In genomic region chr6:30481965-30482644, GRCh38 we compare ENCODE assay signal across 8 cellular contexts. TPM values are rescaled to one million over a fixed set of nuclear protein-coding genes. Genes with fewer than 3 reads are reported as not detected.
DNase-seq lines count a peak whose midpoint lies in the region; ATAC-seq and TF ChIP-seq lines count a peak whose summit lies in the region.
"Not testable (repeated sequence)": the region's sequence is repeated elsewhere in the genome, so short reads cannot be mapped to it uniquely, and the experiment has no call there.

No MANE protein-coding gene starts in this region.

- H3K27ac Mint-ChIP-seq in CD4-positive, CD25-positive, alpha-beta regulatory T cell; GM23338; activated T-cell treated with anti-CD3 and anti-CD28 coated beads, Interleukin-2, amount 50 U/mL, for 72 hours: not testable (repeated sequence)

- H3K9me2 ChIP-seq in GM23338 (ENCODE audit: insufficient read depth) = not testable (repeated sequence)

- H3K4me3 ChIP-seq in CD4-positive, CD25-positive, alpha-beta regulatory T cell (ENCODE audit: low read depth, low read length); NB4 (ENCODE audit: low read depth, low read length); SJSA1; epithelial cell of esophagus (ENCODE audit: low read length): not testable (repeated sequence)
- H3K4me3 ChIP-seq in GM23338 = peak overlapping the region; percentile 63

- DNase-seq in CD4-positive, CD25-positive, alpha-beta regulatory T cell = peak; percentile 76 to 86 (median 84)
- DNase-seq in GM23338 (ENCODE audit: low spot score) (peak; percentile 96), NB4 (ENCODE audit: low read depth) (peak; percentile 88), SJSA1 (ENCODE audit: low read depth in 1 of 2, low spot score in 2 of 2) (peak; percentile 64 to 78), epithelial cell of esophagus (ENCODE audit: low read depth) (peak; percentile 69), lung microvascular endothelial cell (ENCODE audit: low read depth in 2 of 2) (peak; percentile 76 to 83)
- peak; percentile 88 to 89 for DNase-seq in activated T-cell treated with anti-CD3 and anti-CD28 coated beads, Interleukin-2, amount 50 U/mL, for 72 hours
- peak in 2 of 3 donors; percentile 65 to 77 for DNase-seq in stimulated activated CD4-positive, alpha-beta T cell treated with anti-CD3 and anti-CD28 coated beads, TNF-alpha, amount 100 ng/mL, for 1 hour (ENCODE audit: low read depth in 3 of 3, low spot score in 1 of 3)

- H3K27me3 ChIP-seq in CD4-positive, CD25-positive, alpha-beta regulatory T cell (ENCODE audit: control insufficient read depth, insufficient read depth, low read length) = peaks cover 31% of the 10 kb centered on the region
- H3K27me3 ChIP-seq in GM23338 (ENCODE audit: insufficient read depth) (peaks cover 46% of the 10 kb centered on the region), SJSA1 (replicated peaks) (peaks cover 58% of the 10 kb centered on the region)

- H3K9me3 Mint-ChIP-seq in CD4-positive, CD25-positive, alpha-beta regulatory T cell; GM23338; activated T-cell treated with anti-CD3 and anti-CD28 coated beads, Interleukin-2, amount 50 U/mL, for 72 hours: not testable (repeated sequence)

- TF ChIP-seq POLR2A in NB4 (IDR thresholded peaks at IDR 0.05; ENCODE audit: extremely low read depth, insufficient read length) = not testable (repeated sequence)

- H3K27me3 Mint-ChIP-seq in CD4-positive, CD25-positive, alpha-beta regulatory T cell = peaks cover 62% of the 10 kb centered on the region
- peaks cover 27% of the 10 kb centered on the region for H3K27me3 Mint-ChIP-seq in GM23338 (ENCODE audit: insufficient read depth, low read depth, poor library complexity)
- H3K27me3 Mint-ChIP-seq in activated T-cell treated with anti-CD3 and anti-CD28 coated beads, Interleukin-2, amount 50 U/mL, for 72 hours (ENCODE audit: low read depth) = peaks cover 54% of the 10 kb centered on the region

- H3K4me3 Mint-ChIP-seq in CD4-positive, CD25-positive, alpha-beta regulatory T cell = not testable (repeated sequence)
- H3K4me3 Mint-ChIP-seq in GM23338 = peak overlapping the region; percentile 59
- peak overlapping the region; percentile 44 to 56 for H3K4me3 Mint-ChIP-seq in activated T-cell treated with anti-CD3 and anti-CD28 coated beads, Interleukin-2, amount 50 U/mL, for 72 hours

- TF ChIP-seq CTCF in GM23338 (conservative IDR thresholded peaks at IDR 0.05; ENCODE audit: low read depth in 2 of 2) (peak; percentile 86 to 98), NB4 (IDR thresholded peaks at IDR 0.05; ENCODE audit: low read depth, low read length) (peak; percentile 90), epithelial cell of esophagus (IDR thresholded peaks at IDR 0.05; ENCODE audit: insufficient read depth, low read depth, low read length, missing control alignments) (peak; percentile 81)

- H3K27ac ChIP-seq in CD4-positive, CD25-positive, alpha-beta regulatory T cell (ENCODE audit: insufficient read depth, low read length, poor library complexity, severe bottlenecking); GM23338 (ENCODE audit: low read depth); SJSA1: not testable (repeated sequence)

- H4K20me1 ChIP-seq in GM23338 (replicated peaks; ENCODE audit: insufficient read depth) = not testable (repeated sequence)

- peaks cover 22% of the 10 kb centered on the region for H3K4me1 ChIP-seq in CD4-positive, CD25-positive, alpha-beta regulatory T cell (ENCODE audit: control insufficient read depth, insufficient read depth, low read length, poor library complexity, severe bottlenecking)
- not testable (repeated sequence) for H3K4me1 ChIP-seq in GM23338 (ENCODE audit: insufficient read depth); SJSA1 (replicated peaks)

- ATAC-seq in CD4-positive, CD25-positive, alpha-beta regulatory T cell (ENCODE audit: low read depth in 2 of 2) = peak; percentile 90 to 92
- peak; percentile 98 for ATAC-seq in GM23338
- ATAC-seq in activated T-cell treated with anti-CD3 and anti-CD28 coated beads, Interleukin-2, amount 50 U/mL, for 72 hours (replicated peaks in 1 of 2) = peak; percentile 93 to 94

- H3K4me1 Mint-ChIP-seq in CD4-positive, CD25-positive, alpha-beta regulatory T cell = peaks cover 10 to 30% (median 22%) of the 10 kb centered on the region in 4 donors
- H3K4me1 Mint-ChIP-seq in GM23338 = not testable (repeated sequence)
- peaks cover 33% of the 10 kb centered on the region for H3K4me1 Mint-ChIP-seq in activated T-cell treated with anti-CD3 and anti-CD28 coated beads, Interleukin-2, amount 50 U/mL, for 72 hours (ENCODE audit: low read depth)

- not testable (repeated sequence) for H3K9me3 ChIP-seq in CD4-positive, CD25-positive, alpha-beta regulatory T cell (ENCODE audit: control insufficient read depth in 2 of 2, low read length in 2 of 2); SJSA1 (replicated peaks)

- not testable (repeated sequence) for H3K79me2 ChIP-seq in GM23338 (replicated peaks; ENCODE audit: insufficient read depth)

- H2AFZ ChIP-seq in GM23338 = peak overlapping the region; percentile 98

- not testable (repeated sequence) for H3F3A ChIP-seq in GM23338 (replicated peaks; ENCODE audit: low read depth)

- H3K36me3 Mint-ChIP-seq in CD4-positive, CD25-positive, alpha-beta regulatory T cell; GM23338 (ENCODE audit: low read depth); activated T-cell treated with anti-CD3 and anti-CD28 coated beads, Interleukin-2, amount 50 U/mL, for 72 hours (ENCODE audit: insufficient read depth in 2 of 2): not testable (repeated sequence)

- H3K36me3 ChIP-seq in CD4-positive, CD25-positive, alpha-beta regulatory T cell (ENCODE audit: control insufficient read depth, insufficient read depth, low read length); GM23338 (ENCODE audit: insufficient read depth); SJSA1: not testable (repeated sequence)

- H3K4me2 ChIP-seq in GM23338 = peak overlapping the region; percentile 94

RNA-seq across cellular contexts. Expression of gene HLA-E, which starts 7.2 kb away (rescaled TPM):
- total RNA-seq in CD4-positive, CD25-positive, alpha-beta regulatory T cell = 1,662 TPM
- polyA plus RNA-seq in CD4-positive, CD25-positive, alpha-beta regulatory T cell = 1,000 to 10,000 TPM; 2,373 to 2,677 (median 2,539) TPM
- total RNA-seq in GM23338 (2014; rRNA removed; shearing (Covaris generic)) = 36.0 and 44.2 TPM in 2 replicates
- 15.6 and 15.9 TPM in 2 replicates for polyA plus RNA-seq in GM23338 (2016; fragmentation: Nextera tagmentation; extraction: Ambion mirVana)
- total RNA-seq in SJSA1 (2014; rRNA removed; shearing (Covaris generic)) = 214 and 294 TPM in 2 replicates
- total RNA-seq in activated T-cell treated with anti-CD3 and anti-CD28 coated beads, Interleukin-2, amount 50 U/mL, for 72 hours = 100 to 1,000 TPM; 713 to 829 TPM
- 440 and 959 TPM in 2 replicates for total RNA-seq in lung microvascular endothelial cell
